Comparison of ENCODE assay signal across 7 cellular contexts in the genomic region with DNA sequence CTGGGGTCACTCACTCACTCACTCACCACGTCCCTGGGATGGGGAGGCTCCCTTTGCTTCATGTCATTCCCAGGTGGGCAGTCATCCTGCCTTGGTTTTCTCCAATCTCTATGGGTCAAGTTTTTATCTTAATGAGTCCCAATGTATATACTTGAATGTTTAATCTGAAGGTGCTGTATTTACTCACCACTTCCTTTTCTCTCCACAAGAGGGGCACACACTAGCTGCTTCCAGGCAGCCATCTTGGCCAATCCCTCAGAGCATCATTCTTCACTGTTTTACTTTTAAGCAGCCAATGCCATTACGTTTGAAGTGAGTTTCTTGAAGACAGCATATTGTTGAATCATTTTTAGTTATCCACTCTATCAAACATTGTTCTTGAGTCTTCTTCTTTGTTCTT.
A peak's percentile ranks its signal among the peaks of the same experiment; 100 is the strongest.
DNase-seq lines count a peak whose midpoint lies in the region; ATAC-seq, FAIRE-seq and TF ChIP-seq lines count a peak whose summit lies in the region.

No MANE protein-coding gene starts in this region.

- no peaks in the 10 kb centered on the region for H3K27me3 Mint-ChIP-seq in neural progenitor cell (ENCODE audit: insufficient read depth, low read depth)

- no peak overlapping the region for H3K27ac Mint-ChIP-seq in neural progenitor cell

- H4K20me1 ChIP-seq in neural progenitor cell (ENCODE audit: low read depth): no peaks in the 10 kb centered on the region

- H3K4me1 ChIP-seq in neural progenitor cell: no peaks in the 10 kb centered on the region

- H3K36me3 ChIP-seq in neural progenitor cell: no peaks in the 10 kb centered on the region

- H3K27me3 ChIP-seq in neural progenitor cell: no peaks in the 10 kb centered on the region

- no peak overlapping the region for H2AFZ ChIP-seq in neural progenitor cell (replicated peaks)

- peak; percentile 29 for FAIRE-seq in GM18507 (lab: Jason Lieb, UNC)

- H3K9me3 ChIP-seq in neural progenitor cell (ENCODE audit: low read depth): no peaks in the 10 kb centered on the region

- ATAC-seq in HG02759 (IDR thresholded peaks at IDR 0.05; ENCODE audit: unreplicated experiment) (peak; percentile 78), HG03039 (IDR thresholded peaks at IDR 0.05; ENCODE audit: unreplicated experiment) (no peak)

- no peaks in the 10 kb centered on the region for H3F3A ChIP-seq in neural progenitor cell (ENCODE audit: low read depth)

- DNase-seq in GM18507 (ENCODE audit: extremely low spot score, insufficient read length, low read depth) (no peak), SK-N-DZ (ENCODE audit: low spot score) (peak; percentile 8), neural progenitor cell (ENCODE audit: low spot score) (peak; percentile 14), NCI-H1105 (lab: John Stamatoyannopoulos, UW) (no peak)
- DNase-seq in activated CD8-positive, alpha-beta memory T cell treated with anti-CD3 and anti-CD28 coated beads, Interleukin-2, amount 50 U/mL, for 48 hours: no peak

- no peak overlapping the region for H3K4me2 ChIP-seq in neural progenitor cell

- H3K9me3 Mint-ChIP-seq in neural progenitor cell: no peaks in the 10 kb centered on the region

- TF ChIP-seq CTCF in neural progenitor cell (IDR thresholded peaks at IDR 0.05): peak; percentile 42

- no peaks in the 10 kb centered on the region for H3K4me1 Mint-ChIP-seq in neural progenitor cell

- no peaks in the 10 kb centered on the region for H3K79me2 ChIP-seq in neural progenitor cell (ENCODE audit: low read depth)

- H3K36me3 Mint-ChIP-seq in neural progenitor cell: no peaks in the 10 kb centered on the region

- H3K4me3 ChIP-seq in neural progenitor cell: no peak overlapping the region

- H3K27ac ChIP-seq in neural progenitor cell: no peak overlapping the region

- H3K4me3 Mint-ChIP-seq in neural progenitor cell: no peak overlapping the region

- no peak overlapping the region for H3K9ac ChIP-seq in neural progenitor cell

Comparison
In these comparisons a context has a peak if more than half of its experiments do, and no peak if none do; other contexts are left out.
1. DNase-seq: peak in SK-N-DZ (single experiment) and neural progenitor cell (single experiment); none in GM18507 (single experiment), activated CD8-positive, alpha-beta memory T cell treated with anti-CD3 and anti-CD28 coated beads, Interleukin-2, amount 50 U/mL, for 48 hours (single experiment) and NCI-H1105 (single experiment).